In the genomic region with DNA sequence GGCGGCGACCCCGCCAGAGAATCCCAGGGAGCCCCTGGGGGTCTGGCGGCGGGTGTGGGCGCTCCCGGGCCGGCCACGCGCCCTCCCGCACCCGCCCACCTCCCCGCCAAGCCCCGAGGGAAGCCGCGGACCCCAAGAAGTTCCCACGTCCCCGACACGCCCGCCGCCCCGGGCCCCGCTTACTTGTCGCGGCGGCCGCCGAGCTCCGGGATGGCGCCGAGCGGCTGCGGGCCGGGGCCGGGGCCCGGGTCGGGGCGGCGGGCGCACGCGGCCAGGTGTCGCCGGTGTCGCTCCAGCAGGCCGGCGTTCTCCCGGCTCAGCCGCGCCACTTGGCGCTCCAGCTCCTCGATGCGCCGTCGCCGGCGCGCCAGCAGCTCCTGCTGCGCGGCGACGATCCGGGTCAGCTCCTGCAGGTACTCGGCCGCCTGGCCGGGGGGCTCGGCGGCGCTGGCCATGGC, we compare ENCODE assay signal across 9 cellular contexts.
DNase-seq lines count a peak whose midpoint lies in the region; ATAC-seq and TF ChIP-seq lines count a peak whose summit lies in the region.
"Had no signal": no experiment of that assay in that cellular context is flagged by ENCODE, and none has a peak within 500 bp of the region (broad histone marks: within the 10 kb centered on the region; RNA-seq: fewer than 3 reads in every experiment).

No MANE protein-coding gene starts in this region.

- intact Hi-C loops in colonic mucosa (cut with DNase I), result no loop called here
- intact Hi-C loops in naive thymus-derived CD4-positive, alpha-beta T cell (cut with micrococcal nuclease), result loop anchor here in 1 of 2 donors (5.0 kb wide), 1 partner anchor 190 kb away; no protein-coding TSS in a partner anchor
- intact Hi-C loops in CD14-positive monocyte (cut with micrococcal nuclease), result no loop called here

- CTCF ChIA-PET in naive thymus-derived CD4-positive, alpha-beta T cell (lab: Charles Lee), result interaction anchor here (0.6 kb wide), 1 partner anchor 804 kb away, joined by 4 read pairs; no protein-coding TSS in a partner anchor

- H3K27ac ChIP-seq in BLaER1 (no peak overlapping the region), HL-60 (replicated peaks) (no peak overlapping the region), colonic mucosa (no peak overlapping the region)
- no peak overlapping the region for H3K27ac ChIP-seq in naive thymus-derived CD4-positive, alpha-beta T cell (ENCODE audit: low read depth, low read length)

- no peak for DNase-seq in HL-60 (ENCODE audit: low read depth in 1 of 2, low spot score in 1 of 2)
- no peak for DNase-seq in colonic mucosa
- DNase-seq in naive thymus-derived CD4-positive, alpha-beta T cell, result peak in 2 of 9 donors; percentile 18 to 28
- no peak for DNase-seq in CD14-positive monocyte (ENCODE audit: low spot score)
- no peak for DNase-seq in NCI-H2107 (lab: John Stamatoyannopoulos, UW)
- no peak for DNase-seq in NCI-H774 (lab: John Stamatoyannopoulos, UW)
- DNase-seq: stimulated activated CD4-positive, alpha-beta T cell treated with anti-CD3 and anti-CD28 coated beads, Interleukin-1b, Interleukin-23, amount 100 ng/mL, for 48 hours had no signal

- H3K4me3 Mint-ChIP-seq in naive thymus-derived CD4-positive, alpha-beta T cell, result peak overlapping the region in 2 of 10 donors; percentile 67 to 83
- no peak overlapping the region for H3K4me3 Mint-ChIP-seq in CD14-positive monocyte

- peak overlapping the region; percentile 95 for H3K4me2 ChIP-seq in BLaER1

- H3K36me3 ChIP-seq in BLaER1 (peaks cover 4% of the 10 kb centered on the region; the same call in 1 of the 2 replicates), colonic mucosa (no peaks in the 10 kb centered on the region)
- H3K36me3 ChIP-seq in naive thymus-derived CD4-positive, alpha-beta T cell (ENCODE audit: control insufficient read depth in 2 of 3, insufficient read depth in 3 of 3, low read length in 3 of 3), result no peaks in the 10 kb centered on the region

- peaks cover 41% of the 10 kb centered on the region for H3K9me3 ChIP-seq in BLaER1
- H3K9me3 ChIP-seq in colonic mucosa, result no peaks in the 10 kb centered on the region
- H3K9me3 ChIP-seq in naive thymus-derived CD4-positive, alpha-beta T cell (ENCODE audit: control insufficient read depth in 2 of 3, low read length in 3 of 3), result peaks cover 0 to 15% (median 0%) of the 10 kb centered on the region in 3 experiments

- peak; percentile 26 for ATAC-seq in naive thymus-derived CD4-positive, alpha-beta T cell
- ATAC-seq in GM19328 (IDR thresholded peaks at IDR 0.05; ENCODE audit: unreplicated experiment), result no peak

- no peak for TF ChIP-seq CTCF in HL-60 (IDR thresholded peaks at IDR 0.05; ENCODE audit: insufficient read depth, low read length)
- no peak for TF ChIP-seq CTCF in colonic mucosa (IDR thresholded peaks at IDR 0.05)
- TF ChIP-seq CTCF in CD14-positive monocyte (IDR thresholded peaks at IDR 0.05), result no peak

- H3K27me3 Mint-ChIP-seq in naive thymus-derived CD4-positive, alpha-beta T cell, result peaks cover 50 to 67% (median 53%) of the 10 kb centered on the region in 5 donors
- peaks cover 47 to 69% (median 56%) of the 10 kb centered on the region in 3 donors for H3K27me3 Mint-ChIP-seq in CD14-positive monocyte (ENCODE audit: low read depth in 3 of 3)

- H3K27me3 ChIP-seq in BLaER1 (peaks cover 45% of the 10 kb centered on the region), HL-60 (ENCODE audit: insufficient read depth, poor library complexity, severe bottlenecking) (peaks cover 30% of the 10 kb centered on the region), colonic mucosa (peaks cover 39% of the 10 kb centered on the region)
- H3K27me3 ChIP-seq in naive thymus-derived CD4-positive, alpha-beta T cell (ENCODE audit: control insufficient read depth in 2 of 2, insufficient read depth in 2 of 2, low read length in 2 of 2), result peaks cover 0 to 21% of the 10 kb centered on the region in 2 donors

- peaks cover 0 to 32% (median 23%) of the 10 kb centered on the region in 11 donors for H3K9me3 Mint-ChIP-seq in naive thymus-derived CD4-positive, alpha-beta T cell
- peaks cover 18 to 48% (median 32%) of the 10 kb centered on the region in 7 donors for H3K9me3 Mint-ChIP-seq in CD14-positive monocyte

- H3K36me3 Mint-ChIP-seq in naive thymus-derived CD4-positive, alpha-beta T cell, result peaks cover 0 to 14% (median 10%) of the 10 kb centered on the region in 5 donors
- H3K36me3 Mint-ChIP-seq in CD14-positive monocyte, result peaks cover 14 to 15% of the 10 kb centered on the region in 2 donors

- H3K27ac Mint-ChIP-seq in naive thymus-derived CD4-positive, alpha-beta T cell, result no peak overlapping the region
- no peak overlapping the region for H3K27ac Mint-ChIP-seq in CD14-positive monocyte

- H3K4me3 ChIP-seq in BLaER1, result peak overlapping the region; percentile 70
- H3K4me3 ChIP-seq in HL-60 (replicated peaks; ENCODE audit: insufficient read depth, low read length), result peak overlapping the region; percentile 8; the same call in 1 of the 2 replicates
- H3K4me3 ChIP-seq in colonic mucosa, result peak overlapping the region; percentile 33
- H3K4me3 ChIP-seq in naive thymus-derived CD4-positive, alpha-beta T cell (ENCODE audit: low read length), result no peak overlapping the region

- H3K4me1 ChIP-seq in BLaER1 (peaks cover 58% of the 10 kb centered on the region), colonic mucosa (no peaks in the 10 kb centered on the region)
- H3K4me1 ChIP-seq in naive thymus-derived CD4-positive, alpha-beta T cell (ENCODE audit: control insufficient read depth in 2 of 2, insufficient read depth in 2 of 2, low read length in 2 of 2), result no peaks in the 10 kb centered on the region

- peaks cover 5 to 17% (median 11%) of the 10 kb centered on the region in 7 donors for H3K4me1 Mint-ChIP-seq in naive thymus-derived CD4-positive, alpha-beta T cell
- peaks cover 10% of the 10 kb centered on the region for H3K4me1 Mint-ChIP-seq in CD14-positive monocyte

- H3K9ac ChIP-seq in BLaER1 (peak overlapping the region; percentile 63), colonic mucosa (ENCODE audit: low read depth in 2 of 2, low read length in 2 of 2) (peak overlapping the region in 1 of 2 donors; percentile 60)

- peaks cover 22% of the 10 kb centered on the region for H4K20me1 ChIP-seq in BLaER1

- POLR2A ChIA-PET in naive thymus-derived CD4-positive, alpha-beta T cell (lab: Charles Lee), result interaction anchor here (0.6 kb wide), 1 partner anchor 66 kb away, joined by 3 read pairs; no protein-coding TSS in a partner anchor
